Comparison of ENCODE assay signal across 19 cellular contexts in the genomic region with DNA sequence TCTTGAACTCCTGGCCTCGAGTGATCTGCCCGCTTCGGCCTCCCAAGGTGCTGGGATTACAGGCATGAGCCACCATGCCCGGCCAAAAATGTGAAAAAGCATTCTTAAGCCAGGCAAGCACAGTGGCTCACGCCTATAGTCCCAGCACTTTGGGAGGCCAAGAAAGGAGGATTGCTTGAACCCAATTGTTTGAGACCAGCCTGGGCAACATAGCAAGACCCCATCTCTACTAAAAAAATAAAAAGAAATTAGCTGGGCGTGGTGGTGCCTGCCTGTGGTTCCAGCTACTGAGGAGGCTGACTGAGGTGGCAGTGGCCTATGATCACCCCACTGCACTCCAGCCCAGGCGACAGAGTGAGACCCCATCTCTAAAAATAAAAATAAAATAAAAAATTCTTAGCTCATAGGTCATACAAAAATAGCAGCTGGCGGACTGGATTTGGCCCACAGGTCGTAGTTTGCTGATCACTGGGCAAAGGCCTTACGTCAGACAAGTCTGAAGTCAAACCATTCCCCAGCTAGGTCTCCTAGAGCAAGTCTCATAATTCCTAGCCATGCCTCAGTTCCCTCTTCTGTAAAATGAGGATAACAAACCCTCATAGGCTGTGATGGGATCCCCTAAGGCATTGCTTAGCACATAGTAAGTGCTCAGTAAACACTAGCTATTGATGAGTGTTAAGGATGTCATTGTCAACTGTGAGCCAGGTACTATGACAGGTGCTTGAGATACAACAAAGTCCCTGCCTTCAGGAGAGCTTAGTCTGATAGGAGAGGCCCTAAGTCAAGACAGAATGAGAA. TPM values are rescaled to one million over a fixed set of nuclear protein-coding genes. Genes with fewer than 3 reads are reported as not detected.
DNase-seq lines count a peak whose midpoint lies in the region; ATAC-seq, FAIRE-seq and TF ChIP-seq lines count a peak whose summit lies in the region.
"Had no signal": no experiment of that assay in that cellular context is flagged by ENCODE, and none has a peak within 500 bp of the region (broad histone marks: within the 10 kb centered on the region; RNA-seq: fewer than 3 reads in every experiment).

No MANE protein-coding gene starts in this region.

- ATAC-seq in K562 (no peak), GM18517 (IDR thresholded peaks at IDR 0.05; ENCODE audit: unreplicated experiment) (no peak)
- ATAC-seq: Right ventricle myocardium inferior had no signal

- WGBS in K562 (ENCODE audit: insufficient coverage, low coverage, missing lambda C conversion rate): 1% methylated on average over 10 of the region's 10 CpGs
- 90 to 91% (median 91%) methylated on average over 10 of the region's 10 CpGs for WGBS in ovary, 3 donors

- no peak for FAIRE-seq in K562 (lab: Jason Lieb, UNC)
- FAIRE-seq: G401.6 had no signal

- no peaks in the 10 kb centered on the region for H3K9me1 ChIP-seq in K562 (ENCODE audit: control insufficient read depth, insufficient read depth, low read length)

- TF ChIP-seq POLR2A in K562 (conservative IDR thresholded peaks at IDR 0.05) (no peak), ovary (IDR thresholded peaks at IDR 0.05) (no peak)

- H4K20me1 ChIP-seq in K562 (replicated peaks; ENCODE audit: control insufficient read depth, insufficient read depth, low read length): no peaks in the 10 kb centered on the region

- H3K4me3 Mint-ChIP-seq in type B pancreatic cell: no peak overlapping the region
- H3K4me3 Mint-ChIP-seq: CD14-positive monocyte, IgD-negative memory B cell had no signal

- H3K4me1 ChIP-seq in HEK293 (ENCODE audit: control insufficient read depth, insufficient read depth, low read length): peaks cover 2% of the 10 kb centered on the region
- no peaks in the 10 kb centered on the region; a peak in 1 of 5 replicates for H3K4me1 ChIP-seq in K562 (replicated peaks in 1 of 2; ENCODE audit: control insufficient read depth in 2 of 2, insufficient read depth in 2 of 2, low read length in 2 of 2)
- peaks cover 25% of the 10 kb centered on the region for H3K4me1 ChIP-seq in ovary (ENCODE audit: insufficient read depth)
- H3K4me1 ChIP-seq in colonic mucosa: no peaks in the 10 kb centered on the region
- H3K4me1 ChIP-seq: Peyer's patch had no signal

- no peaks in the 10 kb centered on the region for H3K36me3 Mint-ChIP-seq in type B pancreatic cell
- H3K36me3 Mint-ChIP-seq: IgD-negative memory B cell had no signal

- no peaks in the 10 kb centered on the region for H3K9me3 ChIP-seq in HEK293 (ENCODE audit: control insufficient read depth, insufficient read depth, low read depth, low read length)
- H3K9me3 ChIP-seq in K562 (replicated peaks; ENCODE audit: control insufficient read depth, insufficient read depth, low read depth, low read length): no peaks in the 10 kb centered on the region
- no peaks in the 10 kb centered on the region for H3K9me3 ChIP-seq in ovary
- H3K9me3 ChIP-seq in colonic mucosa: no peaks in the 10 kb centered on the region
- H3K9me3 ChIP-seq: Peyer's patch had no signal

- DNase-seq in K562 (ENCODE audit: extremely low read depth in 1 of 4, low spot score in 3 of 4) (peak in 1 of 4 experiments; percentile 2), ovary (no peak), type B pancreatic cell (ENCODE audit: extremely low spot score, unreplicated experiment) (no peak), head of caudate nucleus (no peak), colonic mucosa (no peak)
- DNase-seq: H7, Kasumi-1, MM.1S, NCI-H1092, NCI-H1436 treated with DMSO at 0.1 percent for 48 hours, NCI-H2029 treated with DMSO at 0.1 percent for 48 hours, NCI-H2171, Peyer's patch had no signal

- no peak overlapping the region for H3K9ac ChIP-seq in K562 (ENCODE audit: insufficient read depth in 1 of 2, low read depth in 2 of 2, low read length in 2 of 2)
- H3K9ac ChIP-seq in colonic mucosa (ENCODE audit: low read depth in 2 of 2, low read length in 2 of 2): no peak overlapping the region

- no peaks in the 10 kb centered on the region for H3K9me3 Mint-ChIP-seq in type B pancreatic cell

- no peaks in the 10 kb centered on the region; a peak in 1 of 3 replicates for H3K36me3 ChIP-seq in HEK293 (ENCODE audit: control insufficient read depth in 2 of 2, insufficient read depth in 1 of 2, low read length in 2 of 2)
- no peaks in the 10 kb centered on the region for H3K36me3 ChIP-seq in K562 (ENCODE audit: control insufficient read depth, insufficient read depth, low read length)
- H3K36me3 ChIP-seq in ovary: no peaks in the 10 kb centered on the region
- H3K36me3 ChIP-seq in colonic mucosa: no peaks in the 10 kb centered on the region
- H3K36me3 ChIP-seq: Peyer's patch had no signal

- no peaks in the 10 kb centered on the region for H3K27me3 Mint-ChIP-seq in type B pancreatic cell

- no peak for TF ChIP-seq RAD21 in K562 (CRISPR knock-in tag; conservative IDR thresholded peaks at IDR 0.05 in 1 of 2, IDR thresholded peaks at IDR 0.05 in 1 of 2)

- intact Hi-C loops in K562 (cut with micrococcal nuclease) (no loop called here), ovary (cut with DNase I) (loop anchor here in 1 of 4 donors (5.0 kb wide), 1 partner anchor 34 kb away; a partner anchor contains a TSS), head of caudate nucleus (cut with DNase I) (no loop called here), colonic mucosa (cut with DNase I) (no loop called here)

- TF ChIP-seq EP300 in K562 (IDR thresholded peaks at IDR 0.05; ENCODE audit: low read length) (no peak), ovary (IDR thresholded peaks at IDR 0.05) (no peak)

- POLR2A ChIA-PET in HEK293 (lab: Yijun Ruan, JAX): no interaction called here
- POLR2A ChIA-PET in K562 (lab: Yijun Ruan, JAX): no interaction called here

- no peak overlapping the region for H3K4me2 ChIP-seq in K562 (ENCODE audit: insufficient read depth, low read length)

- H2AFZ ChIP-seq in K562 (ENCODE audit: low read depth, low read length): no peak overlapping the region

- peaks cover 15 to 35% of the 10 kb centered on the region in 2 experiments; a peak in 4 of 5 replicates for H3K27me3 ChIP-seq in K562 (ENCODE audit: control insufficient read depth in 2 of 2, insufficient read depth in 2 of 2, low read length in 2 of 2)
- H3K27me3 ChIP-seq in ovary: no peaks in the 10 kb centered on the region
- no peaks in the 10 kb centered on the region for H3K27me3 ChIP-seq in colonic mucosa
- H3K27me3 ChIP-seq: Peyer's patch had no signal

- H3K4me3 ChIP-seq in HEK293 (ENCODE audit: low read depth, low read length) (no peak overlapping the region), K562 (no peak overlapping the region), ovary (no peak overlapping the region), colonic mucosa (no peak overlapping the region)
- H3K4me3 ChIP-seq: Peyer's patch had no signal

- H3K4me1 Mint-ChIP-seq in type B pancreatic cell (ENCODE audit: unreplicated experiment): peaks cover 15% of the 10 kb centered on the region

- H3K27ac ChIP-seq in HEK293 (ENCODE audit: extremely low read depth, low read depth, low read length) (no peak overlapping the region), K562 (ENCODE audit: extremely low read depth, low read depth, low read length) (no peak overlapping the region), ovary (peak overlapping the region; percentile 9 to 64), colonic mucosa (no peak overlapping the region)
- H3K27ac ChIP-seq: Peyer's patch had no signal

- H3K27ac Mint-ChIP-seq in type B pancreatic cell: peak overlapping the region; percentile 51
- H3K27ac Mint-ChIP-seq: IgD-negative memory B cell had no signal

- TF ChIP-seq CTCF in HEK293 (tag by site-specific recombination; IDR thresholded peaks at IDR 0.05): no peak
- TF ChIP-seq CTCF in K562 (IDR thresholded peaks at IDR 0.05 in 2 of 3, conservative IDR thresholded peaks at IDR 0.05 in 1 of 3; ENCODE audit: insufficient read depth in 2 of 3, low read depth in 1 of 3, low read length in 3 of 3): no peak
- no peak for TF ChIP-seq CTCF in ovary (IDR thresholded peaks at IDR 0.05)
- no peak for TF ChIP-seq CTCF in type B pancreatic cell (conservative IDR thresholded peaks at IDR 0.05)
- TF ChIP-seq CTCF in colonic mucosa (IDR thresholded peaks at IDR 0.05): no peak

- BruUV-seq in K562 (replicated peaks; lab: Mats Ljungman, UMichigan): no TSS peak

- H3K79me2 ChIP-seq in K562 (ENCODE audit: control insufficient read depth, insufficient read depth, low read length): no peaks in the 10 kb centered on the region

- CTCF ChIA-PET in HEK293 (lab: Yijun Ruan, JAX): interaction anchor here (0.6 to 1.0 kb wide), 2 partner anchors 110 to 1356 kb away, joined by 3 read pairs; no protein-coding TSS in a partner anchor
- CTCF ChIA-PET in K562 (lab: Yijun Ruan, JAX; ENCODE audit: low intra/inter-chr PET ratio): no interaction called here

- in situ Hi-C loops in K562 (cut with MboI): no loop called here

TF ChIP-seq in HEK293, 187 proteins besides CTCF, POLR2A, EP300 and RAD21 (continues in another document):
- TF ChIP-seq ZNF221 (tag by site-specific recombination; IDR thresholded peaks at IDR 0.05; ENCODE audit: borderline replicate concordance) (no peak), ZNF664 (tag by site-specific recombination; IDR thresholded peaks at IDR 0.05) (0 out of 2 replicates have a peak, but pooled peaks have one; percentile 18)

TF ChIP-seq in K562, 482 proteins besides CTCF, POLR2A, EP300 and RAD21:
- TF ChIP-seq ZNF121 (CRISPR knock-in tag; conservative IDR thresholded peaks at IDR 0.05): peak; percentile 77
- TF ChIP-seq ILK (tag; IDR thresholded peaks at IDR 0.05; ENCODE audit: borderline replicate concordance, low read depth): no peak
TF ChIP-seq in K562: peak in this region for 1.

RNA-seq across cellular contexts. Expression of a gene that starts 36.0 kb away (rescaled TPM):
- 5.3 and 10.3 TPM in 2 replicates for total RNA-seq in K562 (2011; cell fraction: chromatin; rRNA removed; ENCODE audit: low replicate concordance)
- 7.0 and 8.5 TPM in 2 replicates for total RNA-seq in K562 (2011; cell fraction: nucleolus; rRNA removed)
- total RNA-seq in K562 (2011; cell fraction: nucleoplasm; rRNA removed): 5.2 and 5.3 TPM in 2 replicates
- total RNA-seq in K562 (2014; rRNA removed) (0.41 and 0.94 TPM in 2 replicates), K562 (2014; rRNA removed; fragmentation: Illumina TruSeq; extraction: Trizol) (0.29 and 0.57 TPM in 2 replicates), K562 (2015; rRNA removed; fragmentation: Illumina TruSeq; extraction: Trizol) (0.11 and 0.57 TPM in 2 replicates), K562 (2021) (0.69 and 0.94 TPM in 2 replicates), ovary (100 to 1,000 TPM in 4 of 7 donors, 10 to 100 TPM in 3; 77.2 to 203 (median 113) TPM), type B pancreatic cell (ENCODE audit: low replicate concordance) (33.7 and 55.3 TPM in 2 replicates), colonic mucosa (10 to 100 TPM; 58.7 to 62.2 TPM)
- polyA plus RNA-seq in K562 (2011; rRNA removed) (0.60 and 0.83 TPM in 2 replicates), K562 (2014; fragmentation: Illumina TruSeq; extraction: Trizol) (0.43 and 0.79 TPM in 2 replicates), K562 (2014; fragmentation: Nextera tagmentation; extraction: Ambion mirVana) (under 1 TPM; 0.04 to 0.07 TPM), K562 (2014; rRNA removed) (0.42 and 0.88 TPM in 2 replicates), ovary (10 to 100 TPM; 30.2 to 42.2 TPM)
- 0.68 and 0.82 TPM in 2 replicates for polyA plus RNA-seq in K562 (2011; cell fraction: cytosol; rRNA removed)
- polyA plus RNA-seq in K562 (2011; cell fraction: nucleus; rRNA removed): 0.72 and 1.2 TPM in 2 replicates
- 0.26 and 1.1 TPM in 2 replicates for polyA plus RNA-seq in K562 (2012)
- polyA minus RNA-seq in K562 (2011; rRNA and poly(A)+ RNA removed): 3.1 and 3.3 TPM in 2 replicates
- 0.76 and 1.2 TPM in 2 replicates for polyA minus RNA-seq in K562 (2011; cell fraction: cytosol; rRNA and poly(A)+ RNA removed)
- 1.8 and 2.1 TPM in 2 replicates for polyA minus RNA-seq in K562 (2011; cell fraction: nucleus; rRNA and poly(A)+ RNA removed)

Comparison
In these comparisons a context has a peak if more than half of its experiments do, and no peak if none do; other contexts are left out.
1. H3K27ac ChIP-seq: peak in ovary (2 of 2); none in HEK293 (single experiment), K562 (single experiment) and colonic mucosa (single experiment).